Comparison of ENCODE assay signal across 15 cellular contexts in the genomic region with DNA sequence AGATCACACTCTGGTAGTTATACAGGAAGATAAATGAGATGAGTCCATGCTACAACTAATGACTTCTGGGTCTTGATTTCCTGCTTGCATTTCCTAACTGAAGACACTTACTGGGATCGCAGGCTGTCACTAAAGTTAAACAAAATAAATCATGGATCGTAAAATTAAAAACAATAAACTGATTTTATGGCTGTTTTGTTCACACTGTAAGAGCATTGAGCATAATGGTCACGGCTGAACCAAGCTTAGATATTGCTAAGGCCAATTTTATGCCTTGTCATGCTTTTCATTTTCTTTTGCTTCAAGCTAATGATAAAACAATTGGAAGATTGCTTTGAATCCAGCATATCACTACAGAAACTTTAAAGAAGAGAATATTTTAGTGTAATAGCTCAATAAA.
DNase-seq lines count a peak whose midpoint lies in the region; TF ChIP-seq lines count a peak whose summit lies in the region.
"Had no signal": no experiment of that assay in that cellular context is flagged by ENCODE, and none has a peak within 500 bp of the region (broad histone marks: within the 10 kb centered on the region; RNA-seq: fewer than 3 reads in every experiment).

No MANE protein-coding gene starts in this region.

- H3K4me1 ChIP-seq in hepatocyte (ENCODE audit: insufficient read depth) (peaks cover 22% of the 10 kb centered on the region), rectal smooth muscle tissue (ENCODE audit: control insufficient read depth, insufficient read depth, low read length) (peaks cover 9% of the 10 kb centered on the region)
- H3K4me1 ChIP-seq: BLaER1 treated with 17β-estradiol and CSF1 and Interleukin-3, amounts not matched to agents 10 nM and 100 nM had no signal

- in situ Hi-C loops in KBM-7 (cut with MboI; ENCODE audit: low pct_unique_long_range_greater_than_20kb, low sequenced_read_pairs) = no loop called here

- H3K27ac ChIP-seq in hepatocyte (peak overlapping the region; percentile 80), rectal smooth muscle tissue (ENCODE audit: low read depth, low read length) (peak overlapping the region; percentile 41)
- H3K27ac ChIP-seq: BLaER1 treated with 17β-estradiol and CSF1 and Interleukin-3, amounts not matched to agents 10 nM and 100 nM; KMS-11 had no signal

- no peak for TF ChIP-seq CTCF in hepatocyte (IDR thresholded peaks at IDR 0.05; ENCODE audit: poor library complexity)

- no peaks in the 10 kb centered on the region for H3K27me3 ChIP-seq in hepatocyte
- H3K27me3 ChIP-seq in rectal smooth muscle tissue (ENCODE audit: control insufficient read depth, insufficient read depth, low read length) = no peaks in the 10 kb centered on the region
- H3K27me3 ChIP-seq: BLaER1 treated with 17β-estradiol and CSF1 and Interleukin-3, amounts not matched to agents 10 nM and 100 nM had no signal

- H2AFZ ChIP-seq in hepatocyte = no peak overlapping the region

- H3K9me2 ChIP-seq in hepatocyte (replicated peaks; ENCODE audit: insufficient read depth) = no peaks in the 10 kb centered on the region

- 55% methylated on average over 3 of the region's 3 CpGs for WGBS in hepatocyte (ENCODE audit: low lambda C conversion rate, missing lambda C conversion rate)

- H3K36me3 ChIP-seq in hepatocyte (replicated peaks; ENCODE audit: insufficient read depth, low read depth) (no peaks in the 10 kb centered on the region), rectal smooth muscle tissue (ENCODE audit: control insufficient read depth, insufficient read depth, low read length) (no peaks in the 10 kb centered on the region)
- H3K36me3 ChIP-seq: BLaER1 treated with 17β-estradiol and CSF1 and Interleukin-3, amounts not matched to agents 10 nM and 100 nM had no signal

- H4K20me1 ChIP-seq in hepatocyte (ENCODE audit: insufficient read depth, poor library complexity, severe bottlenecking) = no peaks in the 10 kb centered on the region
- H4K20me1 ChIP-seq: BLaER1 treated with 17β-estradiol and CSF1 and Interleukin-3, amounts not matched to agents 10 nM and 100 nM had no signal

- DNase-seq in GM04503 (ENCODE audit: low read depth) = peak; percentile 36
- DNase-seq in NCI-H69 (lab: John Stamatoyannopoulos, UW) = peak; percentile 39
- no peak for DNase-seq in hepatocyte (ENCODE audit: low spot score)
- no peak for DNase-seq in NCI-H1048 (lab: John Stamatoyannopoulos, UW)
- no peak for DNase-seq in NCI-H2196 treated with DMSO at 0.1 percent for 48 hours (lab: John Stamatoyannopoulos, UW; ENCODE audit: unreplicated experiment)
- no peak for DNase-seq in KBM-7
- DNase-seq: CD8-positive, alpha-beta T cell; HFFc6; NCI-H1436; NCI-H1930; NCI-H345; NCI-H526 treated with DMSO at 0.1 percent for 48 hours had no signal

- no peak overlapping the region for H3K9ac ChIP-seq in rectal smooth muscle tissue (ENCODE audit: low read length)
- H3K9ac ChIP-seq: BLaER1 treated with 17β-estradiol and CSF1 and Interleukin-3, amounts not matched to agents 10 nM and 100 nM; KMS-11 had no signal

- no peak overlapping the region for H3K4me2 ChIP-seq in hepatocyte
- H3K4me2 ChIP-seq: BLaER1 treated with 17β-estradiol and CSF1 and Interleukin-3, amounts not matched to agents 10 nM and 100 nM; KMS-11 had no signal

- H3K79me2 ChIP-seq in hepatocyte = no peaks in the 10 kb centered on the region

- H3K4me3 ChIP-seq in hepatocyte (no peak overlapping the region), rectal smooth muscle tissue (ENCODE audit: low read length) (no peak overlapping the region)
- H3K4me3 ChIP-seq: BLaER1 treated with 17β-estradiol and CSF1 and Interleukin-3, amounts not matched to agents 10 nM and 100 nM had no signal

- H3K9me3 ChIP-seq in hepatocyte (ENCODE audit: low read depth) = no peaks in the 10 kb centered on the region

Comparison
In these comparisons a context has a peak if more than half of its experiments do, and no peak if none do; other contexts are left out.
1. DNase-seq: peak in GM04503 (single experiment) and NCI-H69 (single experiment); none in hepatocyte (single experiment), NCI-H1048 (single experiment), NCI-H2196 treated with DMSO at 0.1 percent for 48 hours (single experiment) and KBM-7 (single experiment).